23 cellular contexts compared by ENCODE assay signal in the genomic region with DNA sequence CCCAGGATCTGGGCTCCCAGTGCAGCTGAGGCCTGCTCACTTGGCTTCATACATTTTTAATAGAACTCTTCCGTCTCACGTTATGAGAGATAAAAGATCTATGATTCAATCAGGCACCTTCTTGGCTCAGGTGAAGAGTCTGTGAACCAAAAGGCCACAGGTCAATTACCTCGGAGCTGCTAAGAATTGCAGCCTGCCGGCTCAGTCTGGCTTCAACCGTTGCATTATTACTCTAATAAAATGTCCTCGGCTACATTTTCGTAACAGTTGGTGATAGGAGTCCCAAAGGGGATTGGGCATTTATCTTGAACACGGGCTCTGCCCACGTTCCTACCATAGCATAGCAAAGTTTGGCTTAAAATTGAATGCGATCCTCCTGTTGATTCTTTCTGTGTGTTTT.
A peak's percentile ranks its signal among the peaks of the same experiment; 100 is the strongest.
DNase-seq lines count a peak whose midpoint lies in the region; ATAC-seq and TF ChIP-seq lines count a peak whose summit lies in the region.
"Had no signal": no experiment of that assay in that cellular context is flagged by ENCODE, and none has a peak within 500 bp of the region (broad histone marks: within the 10 kb centered on the region; RNA-seq: fewer than 3 reads in every experiment).

No MANE protein-coding gene starts in this region.

- TF ChIP-seq EP300 in tibial nerve (IDR thresholded peaks at IDR 0.05) = peak in 1 of 2 donors; percentile 10

- H3K27ac ChIP-seq in coronary artery (peak overlapping the region; percentile 74 to 88), left ventricle myocardium inferior (replicated peaks) (peak overlapping the region; percentile 75), psoas muscle (peak overlapping the region; percentile 53), tibial nerve (peak overlapping the region in 3 of 4 donors; percentile 37 to 72 (median 67))

- H3K4me1 Mint-ChIP-seq in activated T-cell treated with anti-CD3 and anti-CD28 coated beads, Interleukin-2, amount 50 U/mL, for 4 hours (ENCODE audit: low read depth) = peaks cover 22% of the 10 kb centered on the region

- intact Hi-C loops in left ventricle myocardium inferior (cut with micrococcal nuclease) = no loop called here
- intact Hi-C loops in psoas muscle (cut with DNase I) = no loop called here

- H3K4me1 ChIP-seq in left ventricle myocardium inferior = peaks cover 90% of the 10 kb centered on the region
- peaks cover 9% of the 10 kb centered on the region for H3K4me1 ChIP-seq in psoas muscle
- peaks cover 0 to 41% (median 2%) of the 10 kb centered on the region in 4 donors for H3K4me1 ChIP-seq in tibial nerve
- H3K4me1 ChIP-seq: sigmoid colon had no signal

- no peaks in the 10 kb centered on the region for H3K27me3 Mint-ChIP-seq in activated T-cell treated with anti-CD3 and anti-CD28 coated beads, Interleukin-2, amount 50 U/mL, for 4 hours (ENCODE audit: low read depth)
- H3K27me3 Mint-ChIP-seq: activated T-cell treated with anti-CD3 and anti-CD28 coated beads, Interleukin-2, amount 50 U/mL, for 24 hours; naive thymus-derived CD8-positive, alpha-beta T cell had no signal

- H3K27me3 ChIP-seq in left ventricle myocardium inferior (ENCODE audit: low read depth) (no peaks in the 10 kb centered on the region), psoas muscle (ENCODE audit: insufficient read depth in 3 of 3, low read length in 2 of 3) (no peaks in the 10 kb centered on the region), tibial nerve (no peaks in the 10 kb centered on the region)
- H3K27me3 ChIP-seq: sigmoid colon had no signal

- WGBS in psoas muscle, 3 donors = 55 to 60% (median 57%) methylated on average over 10 of the region's 10 CpGs
- 57 to 61% methylated on average over 10 of the region's 10 CpGs for whole genome bisulfite sequencing in tibial nerve, 2 donors

- H3K36me3 ChIP-seq in left ventricle myocardium inferior = no peaks in the 10 kb centered on the region
- H3K36me3 ChIP-seq in psoas muscle (ENCODE audit: insufficient read depth in 1 of 2, low read depth in 1 of 2) = no peaks in the 10 kb centered on the region
- H3K36me3 ChIP-seq in tibial nerve = no peaks in the 10 kb centered on the region
- H3K36me3 ChIP-seq: sigmoid colon had no signal

- no peaks in the 10 kb centered on the region for H3K9me3 Mint-ChIP-seq in activated T-cell treated with anti-CD3 and anti-CD28 coated beads, Interleukin-2, amount 50 U/mL, for 4 hours
- H3K9me3 Mint-ChIP-seq: activated T-cell treated with anti-CD3 and anti-CD28 coated beads, Interleukin-2, amount 50 U/mL, for 24 hours; naive thymus-derived CD8-positive, alpha-beta T cell had no signal

- H3K9me3 ChIP-seq in left ventricle myocardium inferior (replicated peaks) (no peaks in the 10 kb centered on the region), psoas muscle (no peaks in the 10 kb centered on the region), tibial nerve (no peaks in the 10 kb centered on the region)
- H3K9me3 ChIP-seq: sigmoid colon had no signal

- H3K4me3 Mint-ChIP-seq in activated T-cell treated with anti-CD3 and anti-CD28 coated beads, Interleukin-2, amount 50 U/mL, for 4 hours = no peak overlapping the region
- H3K4me3 Mint-ChIP-seq: activated T-cell treated with anti-CD3 and anti-CD28 coated beads, Interleukin-2, amount 50 U/mL, for 24 hours; naive thymus-derived CD8-positive, alpha-beta T cell had no signal

- H3K36me3 Mint-ChIP-seq in activated T-cell treated with anti-CD3 and anti-CD28 coated beads, Interleukin-2, amount 50 U/mL, for 4 hours (ENCODE audit: insufficient read depth) = peaks cover 7% of the 10 kb centered on the region

- TF ChIP-seq CTCF in coronary artery (IDR thresholded peaks at IDR 0.05) (no peak), left ventricle myocardium inferior (IDR thresholded peaks at IDR 0.05; ENCODE audit: borderline replicate concordance) (no peak), psoas muscle (IDR thresholded peaks at IDR 0.05) (no peak), tibial nerve (IDR thresholded peaks at IDR 0.05) (no peak)

- no peak for ATAC-seq in psoas muscle
- ATAC-seq in activated T-cell treated with anti-CD3 and anti-CD28 coated beads, Interleukin-2, amount 50 U/mL, for 4 hours = no peak
- no peak for ATAC-seq in HG02678 (IDR thresholded peaks at IDR 0.05; ENCODE audit: unreplicated experiment)
- ATAC-seq: naive thymus-derived CD8-positive, alpha-beta T cell; PC-3 had no signal

- H3K4me3 ChIP-seq in coronary artery (peak overlapping the region; percentile 39), left ventricle myocardium inferior (no peak overlapping the region), psoas muscle (no peak overlapping the region), tibial nerve (no peak overlapping the region)
- H3K4me3 ChIP-seq: sigmoid colon had no signal

- DNase-seq in coronary artery (ENCODE audit: low spot score) (no peak), left ventricle myocardium inferior (no peak), psoas muscle (no peak), tibial nerve (ENCODE audit: low spot score in 2 of 2) (no peak), DMS79 (lab: John Stamatoyannopoulos, UW) (no peak)
- no peak for DNase-seq in activated T-cell treated with anti-CD3 and anti-CD28 coated beads, Interleukin-2, amount 50 U/mL, for 4 hours
- DNase-seq: activated CD8-positive, alpha-beta memory T cell treated with anti-CD3 and anti-CD28 coated beads for 24 hours; activated naive CD4-positive, alpha-beta T cell; activated T-cell treated with anti-CD3 and anti-CD28 coated beads, Interleukin-2, amount 50 U/mL, for 24 hours; C1 segment of cervical spinal cord; dermis blood vessel endothelial cell; EL; hypothalamus; Kasumi-1; naive thymus-derived CD8-positive, alpha-beta T cell; NCI-H1048; NCI-H2029; PC-3; SHP77 treated with DMSO at 0.1 percent for 48 hours; sigmoid colon; stimulated activated CD4-positive, alpha-beta T cell treated with anti-CD3 and anti-CD28 coated beads, Interleukin-1b, Interleukin-23, amount 100 ng/mL, for 48 hours; SW 1271 had no signal

- TF ChIP-seq POLR2A in tibial nerve (IDR thresholded peaks at IDR 0.05) = no peak
